Comparison of ENCODE assay signal across 10 cellular contexts in the genomic region with DNA sequence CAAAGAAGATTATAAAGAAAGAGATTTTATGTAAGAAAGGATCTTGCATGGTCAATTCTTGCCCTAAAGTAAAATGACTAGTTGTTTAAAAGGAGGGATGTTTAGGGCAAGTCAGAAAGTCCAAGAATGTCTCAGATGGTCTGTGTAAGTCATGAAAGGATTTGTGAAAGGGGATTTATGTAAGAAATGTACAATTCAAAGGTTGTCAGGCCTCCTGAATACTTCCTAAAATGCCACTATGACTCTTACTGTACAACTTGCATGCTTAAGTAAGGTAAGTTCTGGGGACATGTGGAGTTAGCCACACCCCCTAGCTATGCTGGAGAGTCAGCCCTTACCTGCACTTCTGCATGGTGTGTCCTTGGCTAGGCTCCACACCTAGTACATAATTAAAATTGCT.
"Had no signal": no experiment of that assay in that cellular context is flagged by ENCODE, and none has a peak within 500 bp of the region (broad histone marks: within the 10 kb centered on the region; RNA-seq: fewer than 3 reads in every experiment).

No MANE protein-coding gene starts in this region.

- H3K9ac ChIP-seq: KMS-11 had no signal

- H3K27ac Mint-ChIP-seq: GM23338, H9, HFFc6 had no signal

- H3K4me2 ChIP-seq: GM23338, KMS-11 had no signal

- H3K27ac ChIP-seq: HL-60, KMS-11 had no signal

- DNase-seq: H9, HCEC 1CT, HFFc6, IMR-90, KBM-7 had no signal

- ATAC-seq: GM23338 had no signal

- H3K4me3 Mint-ChIP-seq: GM23338, H9, HFFc6 had no signal

- H3K4me3 ChIP-seq: GM23338 had no signal

- FAIRE-seq: H1, H54 had no signal

- H2AFZ ChIP-seq: GM23338 had no signal
